ENCODE assay signal across 5 cellular contexts in genomic region chr3:127472506-127472905, GRCh38.
"Had no signal": no experiment of that assay in that cellular context is flagged by ENCODE, and none has a peak within 500 bp of the region (broad histone marks: within the 10 kb centered on the region; RNA-seq: fewer than 3 reads in every experiment).

No MANE protein-coding gene starts in this region.

- DNase-seq: HFFc6 had no signal

- H3K4me1 Mint-ChIP-seq: IgD-negative memory B cell had no signal

- H3K4me3 ChIP-seq: GM23338, HAP-1 had no signal

- H2AFZ ChIP-seq: GM23338 had no signal

- H3K27ac ChIP-seq: HL-60 had no signal

- H3K36me3 ChIP-seq: HAP-1 had no signal

- H3K9me3 ChIP-seq: HAP-1 had no signal

- H3K4me3 Mint-ChIP-seq: GM23338, HFFc6 had no signal

- H3K36me3 Mint-ChIP-seq: IgD-negative memory B cell had no signal

- H3K27ac Mint-ChIP-seq: GM23338, HFFc6, IgD-negative memory B cell had no signal

- H3K4me1 ChIP-seq: HAP-1 had no signal

- H3K4me2 ChIP-seq: GM23338 had no signal
